ENCODE assay signal across 23 cellular contexts in the genomic region with DNA sequence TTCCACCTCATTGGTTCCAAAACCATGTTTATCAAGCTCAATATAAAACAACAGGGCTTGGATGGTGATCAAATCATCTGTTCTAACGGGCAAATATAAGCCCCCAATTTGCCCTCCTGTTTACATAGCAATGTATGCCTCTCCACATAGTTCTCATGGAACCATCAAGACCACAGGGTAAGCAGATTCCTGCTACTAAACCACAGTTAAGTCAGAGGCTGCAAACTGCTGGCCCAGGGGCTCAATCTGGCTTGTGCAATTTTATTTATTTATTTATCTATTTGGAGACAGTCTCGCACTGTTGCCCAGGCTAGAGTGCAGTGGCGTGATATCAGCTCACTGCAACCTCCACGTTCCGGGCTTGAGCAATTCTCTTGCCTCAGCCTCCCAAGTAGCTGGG.
"Had no signal": no experiment of that assay in that cellular context is flagged by ENCODE, and none has a peak within 500 bp of the region (broad histone marks: within the 10 kb centered on the region; RNA-seq: fewer than 3 reads in every experiment).

No MANE protein-coding gene starts in this region.

- H3K36me3 ChIP-seq: colonic mucosa, left lung, prostate gland, right atrium auricular region, sigmoid colon, tibial artery had no signal

- FAIRE-seq: endothelial cell of umbilical vein, frontal cortex, islet of Langerhans had no signal

- H3K4me3 ChIP-seq: colonic mucosa, esophagus muscularis mucosa, left lung, prostate gland, right atrium auricular region, sigmoid colon, skin epidermis, spleen, testis, tibial artery had no signal

- H3K27me3 ChIP-seq: colonic mucosa, esophagus muscularis mucosa, left lung, right atrium auricular region, sigmoid colon, spleen, testis, tibial artery had no signal

- DNase-seq: colonic mucosa; effector CD8-positive, alpha-beta T cell; hypothalamus; left cardiac atrium; left lung; naive thymus-derived CD8-positive, alpha-beta T cell; nephron progenitor cell; nucleus accumbens; sigmoid colon; spleen; stimulated activated CD4-positive, alpha-beta T cell treated with anti-CD3 and anti-CD28 coated beads, Interleukin-4, amount 100 ng/mL, for 4 hours; stimulated activated naive CD8-positive, alpha-beta T cell treated with anti-CD3 and anti-CD28 coated beads, Interleukin-15, Interleukin-2, amounts not matched to agents 100 U/mL and 50 U/mL, for 24 hours; substantia nigra; testis; tibial artery had no signal

- H3K9me3 ChIP-seq: colonic mucosa, esophagus muscularis mucosa, left lung, prostate gland, right atrium auricular region, sigmoid colon, spleen, testis, tibial artery had no signal

- ATAC-seq: left cardiac atrium; left lung; naive thymus-derived CD8-positive, alpha-beta T cell; stimulated activated memory B cell treated with anti-CD40 and anti-IgM and Interleukin-4, amounts not matched to agents 10 μg/mL and 1 μg/mL and 100 μg/mL, for 72 hours; stimulated activated naive CD8-positive, alpha-beta T cell treated with anti-CD3 and anti-CD28 coated beads, Interleukin-15, Interleukin-2, amounts not matched to agents 100 U/mL and 50 U/mL, for 24 hours had no signal

- H3K4me1 ChIP-seq: colonic mucosa, esophagus muscularis mucosa, left lung, prostate gland, right atrium auricular region, sigmoid colon, spleen, testis, tibial artery had no signal

- H3K27ac ChIP-seq: colonic mucosa, esophagus muscularis mucosa, left lung, prostate gland, right atrium auricular region, sigmoid colon, skin epidermis, spleen, testis, tibial artery had no signal
